17 cellular contexts compared by ENCODE assay signal in genomic region chr5:56422060-56422762, GRCh38.
A peak's percentile ranks its signal among the peaks of the same experiment; 100 is the strongest.
DNase-seq lines count a peak whose midpoint lies in the region; ATAC-seq and TF ChIP-seq lines count a peak whose summit lies in the region.
"Had no signal": no experiment of that assay in that cellular context is flagged by ENCODE, and none has a peak within 500 bp of the region (broad histone marks: within the 10 kb centered on the region; RNA-seq: fewer than 3 reads in every experiment).

No MANE protein-coding gene starts in this region.

- peak; percentile 74 for ATAC-seq in mucosa of descending colon
- ATAC-seq in HG02759 (IDR thresholded peaks at IDR 0.05; ENCODE audit: unreplicated experiment): no peak
- ATAC-seq in activated CD4-positive, alpha-beta T cell treated with anti-CD3 and anti-CD28 coated beads for 36 hours: no peak
- ATAC-seq in GM18505 (IDR thresholded peaks at IDR 0.05; ENCODE audit: unreplicated experiment): no peak
- ATAC-seq: stimulated activated memory B cell treated with anti-CD40 and anti-IgM and Interleukin-4, amounts not matched to agents 10 μg/mL and 1 μg/mL and 100 μg/mL, for 72 hours had no signal

- H3K4me1 Mint-ChIP-seq in activated CD4-positive, alpha-beta T cell treated with anti-CD3 and anti-CD28 coated beads for 36 hours: no peaks in the 10 kb centered on the region
- H3K4me1 Mint-ChIP-seq: CD4-positive, alpha-beta memory T cell had no signal

- no peaks in the 10 kb centered on the region for H3K36me3 ChIP-seq in mucosa of descending colon (ENCODE audit: low read depth)
- H3K36me3 ChIP-seq: adrenal gland, ovary, uterus had no signal

- no peak for TF ChIP-seq CTCF in coronary artery (IDR thresholded peaks at IDR 0.05)
- TF ChIP-seq CTCF in mucosa of descending colon (IDR thresholded peaks at IDR 0.05): no peak

- no peaks in the 10 kb centered on the region for H3K4me1 ChIP-seq in mucosa of descending colon (ENCODE audit: low read depth)
- H3K4me1 ChIP-seq: adrenal gland, uterus had no signal

- H3K36me3 Mint-ChIP-seq in activated CD4-positive, alpha-beta T cell treated with anti-CD3 and anti-CD28 coated beads for 36 hours (ENCODE audit: low read depth): peaks cover 4% of the 10 kb centered on the region

- intact Hi-C loops in mucosa of descending colon (cut with DNase I, micrococcal nuclease): no loop called here
- intact Hi-C loops in activated CD4-positive, alpha-beta T cell treated with anti-CD3 and anti-CD28 coated beads for 36 hours (cut with DNase I, micrococcal nuclease): no loop called here

- no peak overlapping the region for H3K27ac Mint-ChIP-seq in activated CD4-positive, alpha-beta T cell treated with anti-CD3 and anti-CD28 coated beads for 36 hours
- H3K27ac Mint-ChIP-seq: CD4-positive, alpha-beta memory T cell; stimulated activated memory B cell treated with anti-CD40 and anti-IgM and Interleukin-4, amounts not matched to agents 10 μg/mL and 1 μg/mL and 100 μg/mL, for 72 hours had no signal

- TF ChIP-seq POLR2A in GM18505 (IDR thresholded peaks at IDR 0.05; ENCODE audit: borderline replicate concordance, extremely low read depth, insufficient read depth, insufficient read length): no peak

- CTCF ChIA-PET in activated CD4-positive, alpha-beta T cell treated with anti-CD3 and anti-CD28 coated beads for 36 hours (lab: Charles Lee): interaction anchor here (0.6 kb wide), 1 partner anchor 256 kb away, joined by 3 read pairs; no protein-coding TSS in a partner anchor

- no peaks in the 10 kb centered on the region for H3K9me3 ChIP-seq in mucosa of descending colon
- H3K9me3 ChIP-seq: adrenal gland, ovary had no signal

- DNase-seq in Ammon's horn (ENCODE audit: low spot score): peak; percentile 20
- peak; percentile 41 for DNase-seq in LoVo (ENCODE audit: low spot score)
- no peak for DNase-seq in coronary artery (ENCODE audit: low spot score)
- DNase-seq in mucosa of descending colon: peak in 1 of 3 donors; percentile 25
- DNase-seq in DMS153 (lab: John Stamatoyannopoulos, UW): no peak
- no peak for DNase-seq in activated CD4-positive, alpha-beta T cell treated with anti-CD3 and anti-CD28 coated beads for 36 hours
- DNase-seq: adrenal gland; CD4-positive, alpha-beta memory T cell; cerebellar nuclear complex; NCI-H1092 treated with DMSO at 0.1 percent for 48 hours; NCI-H524; ovary; uterus had no signal

- H3K4me3 ChIP-seq in coronary artery (peak overlapping the region; percentile 32), mucosa of descending colon (no peak overlapping the region)
- H3K4me3 ChIP-seq: adrenal gland, ovary, skin epidermis, uterus had no signal

- H3K27ac ChIP-seq in coronary artery: no peak overlapping the region
- H3K27ac ChIP-seq: adrenal gland, ovary, uterus had no signal

- no peaks in the 10 kb centered on the region for H3K27me3 Mint-ChIP-seq in activated CD4-positive, alpha-beta T cell treated with anti-CD3 and anti-CD28 coated beads for 36 hours
- H3K27me3 Mint-ChIP-seq: CD4-positive, alpha-beta memory T cell; stimulated activated memory B cell treated with anti-CD40 and anti-IgM and Interleukin-4, amounts not matched to agents 10 μg/mL and 1 μg/mL and 100 μg/mL, for 72 hours had no signal

- H3K9me3 Mint-ChIP-seq in activated CD4-positive, alpha-beta T cell treated with anti-CD3 and anti-CD28 coated beads for 36 hours (ENCODE audit: low read depth): peaks cover 28% of the 10 kb centered on the region

- H3K4me3 Mint-ChIP-seq in activated CD4-positive, alpha-beta T cell treated with anti-CD3 and anti-CD28 coated beads for 36 hours: no peak overlapping the region
- H3K4me3 Mint-ChIP-seq: CD4-positive, alpha-beta memory T cell; stimulated activated memory B cell treated with anti-CD40 and anti-IgM and Interleukin-4, amounts not matched to agents 10 μg/mL and 1 μg/mL and 100 μg/mL, for 72 hours had no signal

- POLR2A ChIA-PET in activated CD4-positive, alpha-beta T cell treated with anti-CD3 and anti-CD28 coated beads for 36 hours (lab: Charles Lee): no interaction called here

Comparison
In these comparisons a context has a peak if more than half of its experiments do, and no peak if none do; other contexts are left out.
1. DNase-seq: peak in Ammon's horn (single experiment) and LoVo (single experiment); none in coronary artery (single experiment), DMS153 (single experiment) and activated CD4-positive, alpha-beta T cell treated with anti-CD3 and anti-CD28 coated beads for 36 hours (single experiment).